Comparison of ENCODE assay signal across 37 cellular contexts in the genomic region with DNA sequence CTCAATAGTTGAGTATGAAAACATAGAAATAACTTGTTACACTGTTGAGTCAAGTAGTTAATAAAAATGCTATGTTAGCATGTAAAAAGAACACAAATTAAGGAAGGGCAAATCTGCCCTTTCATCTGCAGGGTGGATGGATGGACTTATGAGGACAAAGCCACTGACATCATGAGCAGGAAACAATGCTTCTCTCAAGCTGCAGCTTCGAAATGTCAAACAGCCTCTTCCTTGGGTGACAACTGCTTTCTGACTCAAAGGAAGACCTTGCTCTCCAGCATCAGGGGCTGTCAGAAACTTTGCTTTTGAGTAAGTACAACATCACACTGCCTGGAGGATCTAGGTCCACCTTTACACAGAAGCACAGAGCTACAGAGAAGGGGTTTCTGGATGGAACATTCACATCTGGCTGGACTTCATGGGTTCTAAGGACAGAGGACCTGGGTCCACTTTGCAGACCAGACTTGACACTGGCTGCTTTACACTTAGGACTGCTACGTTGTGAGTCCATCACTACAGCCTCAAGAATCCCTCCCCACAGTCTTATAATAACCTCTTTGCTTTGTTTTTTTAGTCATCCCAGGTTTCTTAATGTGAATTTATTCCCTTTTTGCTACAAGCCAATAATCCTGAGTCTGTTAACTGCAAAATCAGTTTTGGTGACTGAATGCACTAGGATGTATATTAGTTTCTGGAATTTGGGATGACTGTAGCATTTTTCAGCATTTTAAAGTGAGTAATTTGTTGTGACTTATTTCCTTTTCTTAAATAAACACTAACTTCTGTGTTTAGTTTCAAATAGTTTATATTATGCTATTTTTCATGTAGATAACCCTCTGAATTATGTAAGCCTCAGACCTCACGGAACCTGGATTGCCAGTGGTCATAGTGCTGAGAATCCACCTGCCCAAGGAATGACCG. TPM values are rescaled to one million over a fixed set of nuclear protein-coding genes. Genes with fewer than 3 reads are reported as not detected.
"Had no signal": no experiment of that assay in that cellular context is flagged by ENCODE, and none has a peak within 500 bp of the region (broad histone marks: within the 10 kb centered on the region; RNA-seq: fewer than 3 reads in every experiment).

No MANE protein-coding gene starts in this region.

- H3K4me1 Mint-ChIP-seq: activated CD4-positive, alpha-beta memory T cell treated with anti-CD3 and anti-CD28 coated beads, Interleukin-2, amount 10 ng/mL, durations not matched to agents 7 days and 5 days; activated CD4-positive, alpha-beta T cell treated with anti-CD3 and anti-CD28 coated beads, Interleukin-2, amount 10 ng/mL, durations not matched to agents 7 days and 5 days; activated naive CD8-positive, alpha-beta T cell treated with anti-CD3 and anti-CD28 coated beads, Interleukin-2, amount 10 ng/mL, durations not matched to agents 7 days and 5 days; immature natural killer cell; mesothelial cell of epicardium; naive thymus-derived CD4-positive, alpha-beta T cell; stimulated activated naive B cell treated with anti-CD40 and anti-IgM and Interleukin-4, amounts not matched to agents 10 μg/mL and 1 μg/mL and 100 μg/mL, for 72 hours; T-helper 17 cell had no signal

- H3K9me3 ChIP-seq: ascending aorta, heart left ventricle, right atrium auricular region, SK-N-SH, suprapubic skin, tibial artery, upper lobe of right lung had no signal

- H3K27me3 ChIP-seq: ascending aorta, heart left ventricle, right atrium auricular region, suprapubic skin, tibial artery, upper lobe of right lung had no signal

- H3K36me3 Mint-ChIP-seq: activated naive CD8-positive, alpha-beta T cell treated with anti-CD3 and anti-CD28 coated beads, Interleukin-2, amount 10 ng/mL, durations not matched to agents 7 days and 5 days; brain; immature natural killer cell; mesothelial cell of epicardium; naive thymus-derived CD4-positive, alpha-beta T cell; stimulated activated naive B cell treated with anti-CD40 and anti-IgM and Interleukin-4, amounts not matched to agents 10 μg/mL and 1 μg/mL and 100 μg/mL, for 72 hours had no signal

- H3K9ac ChIP-seq: parathyroid adenoma, SK-N-SH had no signal

- H3K4me2 ChIP-seq: SK-N-SH, smooth muscle cell had no signal

- H3K27me3 Mint-ChIP-seq: activated CD4-positive, alpha-beta memory T cell treated with anti-CD3 and anti-CD28 coated beads, Interleukin-2, amount 10 ng/mL, durations not matched to agents 7 days and 5 days; T-helper 17 cell had no signal

- H3K4me3 ChIP-seq: ascending aorta, heart left ventricle, right atrium auricular region, smooth muscle cell, suprapubic skin, tibial artery, upper lobe of right lung had no signal

- H3K36me3 ChIP-seq: ascending aorta, heart left ventricle, right atrium auricular region, suprapubic skin, tibial artery, upper lobe of right lung, WERI-Rb-1 had no signal

- H3K4me1 ChIP-seq: ascending aorta, heart left ventricle, parathyroid adenoma, right atrium auricular region, suprapubic skin, tibial artery, upper lobe of right lung had no signal

- H3K79me2 ChIP-seq: parathyroid adenoma had no signal

- DNase-seq: activated CD4-positive, alpha-beta memory T cell treated with anti-CD3 and anti-CD28 coated beads, Interleukin-2, amount 10 ng/mL, durations not matched to agents 7 days and 5 days; activated CD4-positive, alpha-beta T cell treated with anti-CD3 and anti-CD28 coated beads, Interleukin-2, amount 10 ng/mL, durations not matched to agents 7 days and 5 days; activated naive CD4-positive, alpha-beta T cell; activated naive CD8-positive, alpha-beta T cell treated with anti-CD3 and anti-CD28 coated beads, Interleukin-2, amount 10 ng/mL, durations not matched to agents 7 days and 5 days; activated T-cell treated with anti-CD3 and anti-CD28 coated beads, Interleukin-2, amount 50 U/mL, for 48 hours; caudate nucleus; cortex of kidney; heart left ventricle; hypothalamus; immature natural killer cell; kidney; left colon; mammary epithelial cell; naive thymus-derived CD4-positive, alpha-beta T cell; SK-N-SH; stimulated activated CD4-positive, alpha-beta T cell treated with anti-CD3 and anti-CD28 coated beads, Interleukin-1b, Interleukin-23, amount 100 ng/mL, for 48 hours; stimulated activated CD4-positive, alpha-beta T cell treated with anti-CD3 and anti-CD28 coated beads, Interleukin-4, amount 100 ng/mL, for 4 hours; stimulated activated CD8-positive, alpha-beta memory T cell treated with anti-CD3 and anti-CD28 coated beads, Interleukin-4, amount 100 ng/mL, for 48 hours; stimulated activated naive B cell treated with anti-CD40 and anti-IgM and Interleukin-4, amounts not matched to agents 10 μg/mL and 1 μg/mL and 100 μg/mL, for 72 hours; T-helper 17 cell; T1000; tibial artery; upper lobe of right lung; WERI-Rb-1 had no signal

- H3K4me3 Mint-ChIP-seq: activated CD4-positive, alpha-beta memory T cell treated with anti-CD3 and anti-CD28 coated beads, Interleukin-2, amount 10 ng/mL, durations not matched to agents 7 days and 5 days; activated CD4-positive, alpha-beta T cell treated with anti-CD3 and anti-CD28 coated beads, Interleukin-2, amount 10 ng/mL, durations not matched to agents 7 days and 5 days; activated naive CD8-positive, alpha-beta T cell treated with anti-CD3 and anti-CD28 coated beads, Interleukin-2, amount 10 ng/mL, durations not matched to agents 7 days and 5 days; brain; immature natural killer cell; mesothelial cell of epicardium; naive thymus-derived CD4-positive, alpha-beta T cell; stimulated activated naive B cell treated with anti-CD40 and anti-IgM and Interleukin-4, amounts not matched to agents 10 μg/mL and 1 μg/mL and 100 μg/mL, for 72 hours; T-helper 17 cell had no signal

- H3K9me3 Mint-ChIP-seq: activated CD4-positive, alpha-beta memory T cell treated with anti-CD3 and anti-CD28 coated beads, Interleukin-2, amount 10 ng/mL, durations not matched to agents 7 days and 5 days; activated CD4-positive, alpha-beta T cell treated with anti-CD3 and anti-CD28 coated beads, Interleukin-2, amount 10 ng/mL, durations not matched to agents 7 days and 5 days; activated naive CD8-positive, alpha-beta T cell treated with anti-CD3 and anti-CD28 coated beads, Interleukin-2, amount 10 ng/mL, durations not matched to agents 7 days and 5 days; brain; immature natural killer cell; mesothelial cell of epicardium; naive thymus-derived CD4-positive, alpha-beta T cell; stimulated activated naive B cell treated with anti-CD40 and anti-IgM and Interleukin-4, amounts not matched to agents 10 μg/mL and 1 μg/mL and 100 μg/mL, for 72 hours had no signal

- H3K27ac Mint-ChIP-seq: activated CD4-positive, alpha-beta memory T cell treated with anti-CD3 and anti-CD28 coated beads, Interleukin-2, amount 10 ng/mL, durations not matched to agents 7 days and 5 days; activated CD4-positive, alpha-beta T cell treated with anti-CD3 and anti-CD28 coated beads, Interleukin-2, amount 10 ng/mL, durations not matched to agents 7 days and 5 days; activated naive CD8-positive, alpha-beta T cell treated with anti-CD3 and anti-CD28 coated beads, Interleukin-2, amount 10 ng/mL, durations not matched to agents 7 days and 5 days; brain; immature natural killer cell; mesothelial cell of epicardium; naive thymus-derived CD4-positive, alpha-beta T cell; stimulated activated naive B cell treated with anti-CD40 and anti-IgM and Interleukin-4, amounts not matched to agents 10 μg/mL and 1 μg/mL and 100 μg/mL, for 72 hours; T-helper 17 cell had no signal

- H3K27ac ChIP-seq: ascending aorta, heart left ventricle, parathyroid adenoma, right atrium auricular region, suprapubic skin, tibial artery, upper lobe of right lung, WERI-Rb-1 had no signal

- H2AFZ ChIP-seq: parathyroid adenoma had no signal

- ATAC-seq: activated CD4-positive, CD25-positive, alpha-beta regulatory T cell treated with anti-CD3 and anti-CD28 coated beads, Interleukin-2, amount 50 U/mL, for 24 hours; esophagus mucosa; heart left ventricle; left colon; naive thymus-derived CD4-positive, alpha-beta T cell; stimulated activated naive B cell treated with anti-CD40 and anti-IgM and Interleukin-4, amounts not matched to agents 10 μg/mL and 1 μg/mL and 100 μg/mL, for 72 hours; T-helper 17 cell; upper lobe of right lung had no signal

RNA-seq across cellular contexts. Expression of a gene that starts 5.7 kb away (rescaled TPM):
- total RNA-seq: activated CD4-positive, alpha-beta memory T cell treated with anti-CD3 and anti-CD28 coated beads, Interleukin-2, amount 10 ng/mL, durations not matched to agents 7 days and 5 days; activated CD4-positive, alpha-beta T cell treated with anti-CD3 and anti-CD28 coated beads, Interleukin-2, amount 10 ng/mL, durations not matched to agents 7 days and 5 days; activated naive CD8-positive, alpha-beta T cell treated with anti-CD3 and anti-CD28 coated beads, Interleukin-2, amount 10 ng/mL, durations not matched to agents 7 days and 5 days; ascending aorta; chondrocyte; esophagus mucosa; heart left ventricle; kidney; left colon; liver; mammary epithelial cell; mesothelial cell of epicardium; naive thymus-derived CD4-positive, alpha-beta T cell; right atrium auricular region; T-helper 17 cell; upper lobe of right lung had no signal
- polyA plus RNA-seq: heart left ventricle; immature natural killer cell; liver; mammary epithelial cell; naive thymus-derived CD4-positive, alpha-beta T cell; neural cell; SK-N-SH had no signal

RNA-seq across cellular contexts. Expression of a gene that starts 56.1 kb away (rescaled TPM):
- total RNA-seq: activated CD4-positive, alpha-beta memory T cell treated with anti-CD3 and anti-CD28 coated beads, Interleukin-2, amount 10 ng/mL, durations not matched to agents 7 days and 5 days; activated CD4-positive, alpha-beta T cell treated with anti-CD3 and anti-CD28 coated beads, Interleukin-2, amount 10 ng/mL, durations not matched to agents 7 days and 5 days; activated naive CD8-positive, alpha-beta T cell treated with anti-CD3 and anti-CD28 coated beads, Interleukin-2, amount 10 ng/mL, durations not matched to agents 7 days and 5 days; ascending aorta; chondrocyte; esophagus mucosa; heart left ventricle; kidney; left colon; liver; mammary epithelial cell; mesothelial cell of epicardium; naive thymus-derived CD4-positive, alpha-beta T cell; pulmonary artery endothelial cell; right atrium auricular region; smooth muscle cell; suprapubic skin; T-helper 17 cell; upper lobe of right lung had no signal
- polyA plus RNA-seq: heart left ventricle; immature natural killer cell; liver; mammary epithelial cell; naive thymus-derived CD4-positive, alpha-beta T cell; neural cell; SK-N-SH; smooth muscle cell had no signal
